11 cellular contexts compared by ENCODE assay signal in the genomic region with DNA sequence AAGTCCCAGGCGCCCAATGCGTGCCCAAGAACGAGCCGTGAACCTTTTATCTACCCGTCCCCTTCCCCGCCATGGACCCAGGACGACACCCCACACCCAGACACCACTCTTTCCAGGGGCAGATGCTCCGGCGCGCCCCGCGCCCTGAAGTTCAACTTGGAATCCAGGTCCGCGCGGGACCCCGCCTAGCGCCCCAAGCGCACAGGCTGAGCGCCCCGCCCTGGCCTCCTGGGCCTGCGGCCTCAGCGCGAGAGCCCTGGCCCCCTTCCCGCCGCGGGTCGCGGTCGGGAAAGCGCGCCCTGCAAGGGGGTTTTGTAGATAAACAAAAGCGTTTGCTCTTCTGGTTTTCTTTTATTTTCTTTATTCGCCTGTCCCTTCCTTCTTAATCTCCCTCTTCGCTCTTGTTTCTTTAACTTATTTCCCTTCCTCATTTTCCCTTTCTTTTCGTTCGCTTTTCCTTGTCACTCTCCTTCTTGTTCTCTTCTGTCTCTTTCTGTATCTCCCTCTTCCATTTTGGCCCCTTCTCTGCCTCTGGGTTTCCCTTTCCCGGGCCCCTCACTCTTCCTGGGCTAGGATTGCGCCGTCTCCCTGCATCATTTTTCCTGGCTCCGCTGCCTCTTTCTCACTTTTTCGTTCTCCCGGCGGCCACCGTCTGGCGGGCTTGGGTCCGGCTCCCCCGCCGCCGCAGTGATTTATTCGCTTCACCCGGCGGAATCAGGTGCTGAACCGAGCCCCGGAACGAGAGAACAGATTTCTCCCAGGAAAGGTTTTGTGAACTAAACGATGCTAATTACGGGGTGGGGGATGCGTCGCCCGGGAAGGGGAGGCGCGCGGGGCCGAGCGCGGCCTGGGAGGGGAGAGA. TPM values are rescaled to one million over a fixed set of nuclear protein-coding genes. Genes with fewer than 3 reads are reported as not detected.
A peak's percentile ranks its signal among the peaks of the same experiment; 100 is the strongest.
DNase-seq lines count a peak whose midpoint lies in the region; ATAC-seq, FAIRE-seq and TF ChIP-seq lines count a peak whose summit lies in the region.
"Had no signal": no experiment of that assay in that cellular context is flagged by ENCODE, and none has a peak within 500 bp of the region (broad histone marks: within the 10 kb centered on the region; RNA-seq: fewer than 3 reads in every experiment).

No MANE protein-coding gene starts in this region.

- no peak for TF ChIP-seq RAD21 in H1 (IDR thresholded peaks at IDR 0.05 in 1 of 2, conservative IDR thresholded peaks at IDR 0.05 in 1 of 2; ENCODE audit: low read depth in 2 of 2, low read length in 2 of 2)

- no peaks in the 10 kb centered on the region for H3K79me2 ChIP-seq in KMS-11 (ENCODE audit: insufficient read depth, low read depth)
- no peaks in the 10 kb centered on the region for H3K79me2 ChIP-seq in H1 (ENCODE audit: control insufficient read depth in 1 of 2, insufficient read depth in 2 of 2, low read length in 2 of 2)

- FAIRE-seq in H1 (lab: Jason Lieb, UNC), result no peak
- no peak for FAIRE-seq in GM12892 (lab: Jason Lieb, UNC)
- FAIRE-seq in small intestine (lab: Jason Lieb, UNC), result no peak
- FAIRE-seq: colon had no signal

- no peak for TF ChIP-seq CTCF in KMS-11 (conservative IDR thresholded peaks at IDR 0.05; ENCODE audit: low read depth, low read length)
- TF ChIP-seq CTCF in H1 (IDR thresholded peaks at IDR 0.05; ENCODE audit: control extremely low read depth in 1 of 3, insufficient read depth in 1 of 3, low read depth in 1 of 3, low read length in 3 of 3), result no peak

- H2BK120ac ChIP-seq in H1 (replicated peaks; ENCODE audit: low read depth, low read length) (no peak overlapping the region), neuronal stem cell (ENCODE audit: low read depth, low read length) (no peak overlapping the region)

- H3K18ac ChIP-seq in H1 (ENCODE audit: extremely low read depth, low read length) (no peak overlapping the region), neuronal stem cell (ENCODE audit: low read length) (no peak overlapping the region)

- H4K5ac ChIP-seq in H1 (ENCODE audit: insufficient read length, low read depth, low read length), result no peak overlapping the region

- CTCF ChIA-PET in H1 (lab: Charles Lee; ENCODE audit: partially characterized antibody), result interaction anchor here (1.5 to 7.5 kb wide), 4 partner anchors 12 to 168 kb away, joined by 3 to 95 read pairs (median 42); no protein-coding TSS in a partner anchor

- peak overlapping the region; percentile 63 for H3K4me2 ChIP-seq in KMS-11
- H3K4me2 ChIP-seq in H1 (ENCODE audit: insufficient read depth in 1 of 2, low read depth in 2 of 2, low read length in 2 of 2), result peak overlapping the region; percentile 31 to 62
- no peak overlapping the region for H3K4me2 ChIP-seq in neuronal stem cell (ENCODE audit: insufficient read depth, low read length, poor library complexity, severe bottlenecking)

- H2BK5ac ChIP-seq in H1 (ENCODE audit: low read depth, low read length) (no peak overlapping the region), neuronal stem cell (ENCODE audit: low read length) (no peak overlapping the region)

- no peak overlapping the region for H3K9ac ChIP-seq in KMS-11
- H3K9ac ChIP-seq in H1 (replicated peaks in 1 of 4; ENCODE audit: extremely low read depth in 1 of 4, low read depth in 3 of 4, low read length in 3 of 4), result no peak overlapping the region
- H3K9ac ChIP-seq in neuronal stem cell (ENCODE audit: low read depth, low read length, poor library complexity), result no peak overlapping the region

- H4K8ac ChIP-seq in H1 (ENCODE audit: extremely low read depth, insufficient read depth, low read length) (peak overlapping the region; percentile 7), neuronal stem cell (ENCODE audit: low read depth, low read length) (no peak overlapping the region)

- H3K79me1 ChIP-seq in H1 (ENCODE audit: low read depth, low read length) (no peaks in the 10 kb centered on the region), neuronal stem cell (ENCODE audit: low read depth, low read length) (no peaks in the 10 kb centered on the region)

- no peak overlapping the region for H2BK20ac ChIP-seq in H1 (ENCODE audit: low read length)

- POLR2A ChIA-PET in H1 (lab: Charles Lee; ENCODE audit: partially characterized antibody), result no interaction called here

- H3K9me3 ChIP-seq in CD4-positive, CD25-positive, alpha-beta regulatory T cell (ENCODE audit: control insufficient read depth in 2 of 2, low read length in 2 of 2), result no peaks in the 10 kb centered on the region
- no peaks in the 10 kb centered on the region for H3K9me3 ChIP-seq in H1 (ENCODE audit: insufficient read depth in 2 of 2, low read depth in 1 of 2, low read length in 1 of 2)
- peaks cover 0 to 3% of the 10 kb centered on the region in 2 donors for H3K9me3 ChIP-seq in neuronal stem cell (replicated peaks in 1 of 2; ENCODE audit: control insufficient read depth in 2 of 2, insufficient read depth in 1 of 2, low read depth in 1 of 2, low read length in 2 of 2)
- no peaks in the 10 kb centered on the region for H3K9me3 ChIP-seq in small intestine (ENCODE audit: control insufficient read depth, low read depth)

- peaks cover 6% of the 10 kb centered on the region; the same call in 1 of the 2 replicates for H3K23me2 ChIP-seq in H1 (ENCODE audit: low read depth, low read length)

- peaks cover 44% of the 10 kb centered on the region for H3K27me3 ChIP-seq in CD4-positive, CD25-positive, alpha-beta regulatory T cell (ENCODE audit: control insufficient read depth, insufficient read depth, low read length)
- H3K27me3 ChIP-seq in KMS-11 (ENCODE audit: insufficient read depth, low read depth), result peaks cover 27% of the 10 kb centered on the region; the same call in 1 of the 2 replicates
- H3K27me3 ChIP-seq in H1 (replicated peaks in 1 of 4; ENCODE audit: control insufficient read depth in 3 of 4, extremely low read depth in 1 of 4, insufficient read depth in 3 of 4, low read length in 3 of 4), result peaks cover 95 to 99% (median 97%) of the 10 kb centered on the region in 4 experiments
- H3K27me3 ChIP-seq in neuronal stem cell (ENCODE audit: control insufficient read depth in 3 of 3, insufficient read depth in 3 of 3, low read depth in 1 of 3, low read length in 3 of 3), result peaks cover 45 to 97% (median 96%) of the 10 kb centered on the region in 3 experiments
- H3K27me3 ChIP-seq in small intestine (ENCODE audit: control insufficient read depth in 2 of 2, insufficient read depth in 2 of 2, low read length in 2 of 2), result peaks cover 0 to 68% of the 10 kb centered on the region in 2 donors

- peaks cover 0 to 3% (median 0%) of the 10 kb centered on the region in 7 donors for H3K9me3 Mint-ChIP-seq in CD4-positive, CD25-positive, alpha-beta regulatory T cell

- H3K4me1 Mint-ChIP-seq in CD4-positive, CD25-positive, alpha-beta regulatory T cell, result peaks cover 5 to 46% (median 20%) of the 10 kb centered on the region in 4 donors

- H2AFZ ChIP-seq in KMS-11 (ENCODE audit: low read depth) (no peak overlapping the region; the same call in 1 of the 2 replicates), H1 (ENCODE audit: low read length) (no peak overlapping the region), neuronal stem cell (ENCODE audit: low read length) (peak overlapping the region; percentile 59)

- no peak overlapping the region for H3K27ac ChIP-seq in CD4-positive, CD25-positive, alpha-beta regulatory T cell (ENCODE audit: insufficient read depth, low read length, poor library complexity, severe bottlenecking)
- H3K27ac ChIP-seq in KMS-11 (no peak overlapping the region), H1 (ENCODE audit: low read depth, low read length) (no peak overlapping the region), neuronal stem cell (replicated peaks; ENCODE audit: low read length) (no peak overlapping the region), small intestine (ENCODE audit: low read depth in 1 of 2, low read length in 1 of 2) (no peak overlapping the region)
- H3K27ac ChIP-seq: HL-60 had no signal

- H2AK5ac ChIP-seq in H1 (ENCODE audit: low read depth, low read length), result no peak overlapping the region
- H2AK5ac ChIP-seq in neuronal stem cell (ENCODE audit: low read depth, low read length), result no peak overlapping the region

- H3K27me3 Mint-ChIP-seq in CD4-positive, CD25-positive, alpha-beta regulatory T cell, result peaks cover 93% of the 10 kb centered on the region

- ATAC-seq in CD4-positive, CD25-positive, alpha-beta regulatory T cell (ENCODE audit: low read depth in 2 of 2), result no peak

- H3K56ac ChIP-seq in H1 (replicated peaks; ENCODE audit: insufficient read length, low read depth, low read length), result no peak overlapping the region

- no peak overlapping the region for H3K14ac ChIP-seq in H1 (ENCODE audit: insufficient read length)
- no peak overlapping the region for H3K14ac ChIP-seq in neuronal stem cell (ENCODE audit: low read length)

- no peaks in the 10 kb centered on the region for H3K36me3 Mint-ChIP-seq in CD4-positive, CD25-positive, alpha-beta regulatory T cell

- no peak for TF ChIP-seq EP300 in H1 (IDR thresholded peaks at IDR 0.05; ENCODE audit: borderline replicate concordance in 1 of 2, low read depth in 2 of 2, low read length in 2 of 2)

- H4K20me1 ChIP-seq in KMS-11 (ENCODE audit: insufficient read depth), result no peaks in the 10 kb centered on the region
- H4K20me1 ChIP-seq in H1 (replicated peaks in 1 of 2; ENCODE audit: control insufficient read depth in 1 of 2, insufficient read depth in 2 of 2, low read length in 2 of 2), result peaks cover 25 to 46% of the 10 kb centered on the region in 2 experiments

- H3K4ac ChIP-seq in H1 (replicated peaks; ENCODE audit: insufficient read length, low read depth, low read length), result no peak overlapping the region
- H3K4ac ChIP-seq in neuronal stem cell (ENCODE audit: low read length), result no peak overlapping the region

- H2BK12ac ChIP-seq in H1 (ENCODE audit: low read depth, low read length) (no peak overlapping the region), neuronal stem cell (ENCODE audit: low read length) (no peak overlapping the region)

- TF ChIP-seq POLR2A in H1 (IDR thresholded peaks at IDR 0.05; ENCODE audit: control extremely low read depth in 1 of 2, low read depth in 2 of 2, low read length in 2 of 2) (no peak), GM12892 (IDR thresholded peaks at IDR 0.05; ENCODE audit: low read depth, low read length) (no peak)

- H3K23ac ChIP-seq in H1 (ENCODE audit: insufficient read length) (no peak overlapping the region), neuronal stem cell (ENCODE audit: low read depth, low read length, poor library complexity) (no peak overlapping the region)

- WGBS in H1 (ENCODE audit: extremely low coverage in 1 of 2, insufficient coverage in 1 of 2, insufficient read length in 1 of 2, insufficient replicate concordance in 2 of 2, low coverage in 1 of 2, low lambda C conversion rate in 2 of 2, missing lambda C conversion rate in 1 of 2), 2 experiments, result 3% methylated on average over 50 of the region's 66 CpGs; no CpG with 5 or more reads in 1 of the 2 experiments
- no CpG with 5 or more reads among the region's 66 CpGs for WGBS in neuronal stem cell (ENCODE audit: extremely low coverage in 2 of 2, insufficient read length in 2 of 2, insufficient replicate concordance in 1 of 2), 2 donors
- WGBS in small intestine, 3 donors, result 1 to 4% (median 3%) methylated on average over 62 to 66 of the region's 66 CpGs

- H3K4me3 Mint-ChIP-seq in CD4-positive, CD25-positive, alpha-beta regulatory T cell, result peak overlapping the region in 3 of 4 donors; percentile 38 to 74 (median 44)

- H2BK15ac ChIP-seq in H1 (ENCODE audit: low read length), result no peak overlapping the region
- no peak overlapping the region for H2BK15ac ChIP-seq in neuronal stem cell (ENCODE audit: low read length)

- no peak for DNase-seq in CD4-positive, CD25-positive, alpha-beta regulatory T cell
- DNase-seq in H1 (ENCODE audit: low read depth in 1 of 2, low spot score in 2 of 2) (peak in 1 of 2 experiments; percentile 66), neuronal stem cell (ENCODE audit: low spot score) (no peak), GM12892 (ENCODE audit: insufficient read length) (no peak), small intestine (no peak), NCI-H2171 (lab: John Stamatoyannopoulos, UW) (no peak)
- no peak for DNase-seq in NK-92 treated with Interleukin-12 subunit alpha and Interleukin-12 subunit beta, amount 100 ng/mL, for 24 hours (lab: John Stamatoyannopoulos, UW)
- DNase-seq: activated CD4-positive, CD25-positive, alpha-beta regulatory T cell had no signal

- no peaks in the 10 kb centered on the region for H3K36me3 ChIP-seq in CD4-positive, CD25-positive, alpha-beta regulatory T cell (ENCODE audit: control insufficient read depth, insufficient read depth, low read length)
- H3K36me3 ChIP-seq in KMS-11 (ENCODE audit: insufficient read depth), result no peaks in the 10 kb centered on the region
- peaks cover 0 to 6% (median 0%) of the 10 kb centered on the region in 4 experiments; a peak in 1 of 8 replicates for H3K36me3 ChIP-seq in H1 (ENCODE audit: control insufficient read depth in 2 of 4, insufficient read depth in 4 of 4, low read length in 3 of 4)
- H3K36me3 ChIP-seq in neuronal stem cell (replicated peaks in 1 of 2; ENCODE audit: control insufficient read depth in 2 of 2, insufficient read depth in 2 of 2, low read length in 2 of 2), result no peaks in the 10 kb centered on the region
- H3K36me3 ChIP-seq in small intestine (ENCODE audit: control insufficient read depth in 2 of 2, insufficient read depth in 2 of 2, low read length in 2 of 2), result no peaks in the 10 kb centered on the region

- H4K91ac ChIP-seq in H1 (replicated peaks; ENCODE audit: insufficient read length, low read length), result no peak overlapping the region
- H4K91ac ChIP-seq in neuronal stem cell (ENCODE audit: low read depth, low read length, poor library complexity), result no peak overlapping the region

- no peak overlapping the region for H3K4me3 ChIP-seq in CD4-positive, CD25-positive, alpha-beta regulatory T cell (ENCODE audit: low read depth, low read length)
- H3K4me3 ChIP-seq in KMS-11 (IDR thresholded peaks at IDR 0.05; ENCODE audit: insufficient read depth, low read depth, low read length) (no peak overlapping the region), H1 (ENCODE audit: extremely low read depth in 1 of 4, insufficient read depth in 2 of 4, low read depth in 3 of 4, low read length in 4 of 4) (peak overlapping the region in 3 of 4 experiments; percentile 11 to 48 (median 16); a peak in 4 of 8 replicates), neuronal stem cell (ENCODE audit: low read length in 2 of 2) (no peak overlapping the region), small intestine (ENCODE audit: low read depth in 1 of 2, low read length in 2 of 2) (peak overlapping the region in 1 of 2 donors; percentile 26)

- peaks cover 20% of the 10 kb centered on the region for H3K4me1 ChIP-seq in CD4-positive, CD25-positive, alpha-beta regulatory T cell (ENCODE audit: control insufficient read depth, insufficient read depth, low read length, poor library complexity, severe bottlenecking)
- peaks cover 16% of the 10 kb centered on the region for H3K4me1 ChIP-seq in KMS-11 (ENCODE audit: low read depth, poor library complexity, severe bottlenecking)
- H3K4me1 ChIP-seq in H1 (replicated peaks in 1 of 4; ENCODE audit: control insufficient read depth in 3 of 4, insufficient read depth in 4 of 4, low read length in 3 of 4), result peaks cover 4 to 13% (median 10%) of the 10 kb centered on the region in 4 experiments
- peaks cover 0 to 4% of the 10 kb centered on the region in 2 donors for H3K4me1 ChIP-seq in neuronal stem cell (ENCODE audit: control insufficient read depth in 2 of 2, insufficient read depth in 1 of 2, low read depth in 1 of 2, low read length in 2 of 2)
- H3K4me1 ChIP-seq in small intestine (ENCODE audit: control insufficient read depth in 2 of 2, insufficient read depth in 1 of 2, low read depth in 1 of 2, low read length in 1 of 2), result peaks cover 3 to 6% of the 10 kb centered on the region in 2 donors

- peak overlapping the region in 1 of 3 donors; percentile 63 for H3K27ac Mint-ChIP-seq in CD4-positive, CD25-positive, alpha-beta regulatory T cell

RNA-seq across cellular contexts. Expression of gene PAX2, which starts 15.3 kb away (rescaled TPM):
- not detected for total RNA-seq in CD4-positive, CD25-positive, alpha-beta regulatory T cell
- under 1 TPM in 1 of 4 donors, not detected in 3; 0.08 TPM for polyA plus RNA-seq in CD4-positive, CD25-positive, alpha-beta regulatory T cell
- total RNA-seq in H1 (2021; fragmentation: NEBNext Ultra II Directional; extraction: Animal tissue kit (Norgen Biotek cat#: 25700)), result not detected in 2 replicates
- polyA plus RNA-seq in H1 (2011; rRNA removed), result 0.02 TPM in 1 of 2 replicates, not detected in the other
- not detected for polyA plus RNA-seq in H1 (2011; cell fraction: cytosol; rRNA removed)
- polyA plus RNA-seq in H1 (2011; cell fraction: nucleus; rRNA removed), result not detected
- 0.05 TPM in 1 of 4 replicates, not detected in the others for polyA plus RNA-seq in H1 (2012, experiment 1 of 2)
- not detected for polyA plus RNA-seq in H1 (2012, experiment 2 of 2)
- polyA plus RNA-seq in H1 (2013, experiment 1 of 2), result not detected
- 0.06 TPM for polyA plus RNA-seq in H1 (2013, experiment 2 of 2)
- polyA minus RNA-seq in H1 (2011; rRNA and poly(A)+ RNA removed), result not detected in 2 replicates
- polyA minus RNA-seq in H1 (2011; cell fraction: cytosol; rRNA and poly(A)+ RNA removed), result not detected
- not detected for polyA minus RNA-seq in H1 (2011; cell fraction: nucleus; rRNA and poly(A)+ RNA removed)
- polyA plus RNA-seq in neuronal stem cell (2013, experiment 1 of 2), result 0.17 TPM
- polyA plus RNA-seq in neuronal stem cell (2013, experiment 2 of 2), result 0.25 TPM
- not detected for polyA plus RNA-seq in GM12892 (2012; ENCODE audit: missing spikeins)
- not detected for polyA plus RNA-seq in small intestine

Comparison
In these comparisons a context has a peak if more than half of its experiments do, and no peak if none do; other contexts are left out.
1. H3K4me3 ChIP-seq: peak in H1 (3 of 4); none in CD4-positive, CD25-positive, alpha-beta regulatory T cell (single experiment), KMS-11 (single experiment) and neuronal stem cell (0 of 2).